ENCODE assay signal across 2 cellular contexts in genomic region chr17:81700353-81701287, GRCh38.
TF ChIP-seq lines count a peak whose summit lies in the region.

No MANE protein-coding gene starts in this region.

TF ChIP-seq in SK-N-SH, 30 proteins besides CTCF, POLR2A, EP300 and RAD21:
- TF ChIP-seq GABPA (IDR thresholded peaks at IDR 0.05; ENCODE audit: low read depth) (no peak), TCF12 (IDR thresholded peaks at IDR 0.05) (no peak), GATA2 (CRISPR knock-in tag; IDR thresholded peaks at IDR 0.05) (no peak), IRF3 (IDR thresholded peaks at IDR 0.05; ENCODE audit: low read depth, low read length) (no peak), JUND (IDR thresholded peaks at IDR 0.05) (no peak), YY1 (IDR thresholded peaks at IDR 0.05; ENCODE audit: low read depth) (no peak), MAX (IDR thresholded peaks at IDR 0.05; ENCODE audit: low read depth) (no peak), TAF1 (IDR thresholded peaks at IDR 0.05; ENCODE audit: borderline replicate concordance, low read depth, low read length) (no peak), REST (IDR thresholded peaks at IDR 0.05; ENCODE audit: low read depth, low read length) (no peak), NFIC (IDR thresholded peaks at IDR 0.05; ENCODE audit: borderline replicate concordance) (no peak), MEF2A (IDR thresholded peaks at IDR 0.05; ENCODE audit: borderline replicate concordance, low read depth) (no peak), FOSL2 (IDR thresholded peaks at IDR 0.05; ENCODE audit: borderline replicate concordance, low read depth) (no peak), ZBTB33 (IDR thresholded peaks at IDR 0.05; ENCODE audit: borderline replicate concordance, low read depth) (no peak), TEAD4 (IDR thresholded peaks at IDR 0.05; ENCODE audit: borderline replicate concordance, insufficient read depth) (no peak), POLR2AphosphoS5 (IDR thresholded peaks at IDR 0.05; ENCODE audit: low read depth, low read length) (no peak; the same call in 1 of the 2 replicates), USF2 (IDR thresholded peaks at IDR 0.05; ENCODE audit: borderline replicate concordance, low read depth, low read length) (no peak), RFX5 (IDR thresholded peaks at IDR 0.05; ENCODE audit: low read length) (no peak), RCOR1 (IDR thresholded peaks at IDR 0.05; ENCODE audit: low read length) (no peak)

TF ChIP-seq in SK-N-SH treated with all-trans-retinoic acid at 6 μM for 48 hours, 23 proteins besides CTCF, POLR2A, EP300 and RAD21:
- no peak for TF ChIP-seq SNAI2 (CRISPR knock-in tag; IDR thresholded peaks at IDR 0.05)
- no peak for TF ChIP-seq OSR1 (CRISPR knock-in tag; IDR thresholded peaks at IDR 0.05)
- no peak for TF ChIP-seq CSRNP3 (CRISPR knock-in tag; IDR thresholded peaks at IDR 0.05)
- TF ChIP-seq ZNF8 (CRISPR knock-in tag; IDR thresholded peaks at IDR 0.05): no peak
- no peak for TF ChIP-seq ARNTL (CRISPR knock-in tag; IDR thresholded peaks at IDR 0.05; ENCODE audit: borderline replicate concordance, low read depth)
- no peak for TF ChIP-seq PPARA (CRISPR knock-in tag; IDR thresholded peaks at IDR 0.05; ENCODE audit: borderline replicate concordance)
- TF ChIP-seq ZFP3 (CRISPR knock-in tag; IDR thresholded peaks at IDR 0.05): no peak
- no peak for TF ChIP-seq POU6F1 (CRISPR knock-in tag; IDR thresholded peaks at IDR 0.05; ENCODE audit: borderline replicate concordance, low read depth)
